Comparison of ENCODE assay signal across 22 cellular contexts in genomic region chr11:67543585-67543984, GRCh38. TPM values are rescaled to one million over a fixed set of nuclear protein-coding genes. Genes with fewer than 3 reads are reported as not detected.
DNase-seq lines count a peak whose midpoint lies in the region; ATAC-seq, FAIRE-seq and TF ChIP-seq lines count a peak whose summit lies in the region.
"Had no signal": no experiment of that assay in that cellular context is flagged by ENCODE, and none has a peak within 500 bp of the region (broad histone marks: within the 10 kb centered on the region; RNA-seq: fewer than 3 reads in every experiment).

No MANE protein-coding gene starts in this region.

- TF ChIP-seq CTCF in DND-41 (IDR thresholded peaks at IDR 0.05; ENCODE audit: borderline replicate concordance, extremely low read depth, low read length, poor library complexity, severe bottlenecking) (no peak), H1 (IDR thresholded peaks at IDR 0.05; ENCODE audit: control extremely low read depth in 1 of 3, insufficient read depth in 1 of 3, low read depth in 1 of 3, low read length in 3 of 3) (no peak)

- no peaks in the 10 kb centered on the region for H3K27me3 ChIP-seq in DND-41 (ENCODE audit: insufficient read depth, low read length, poor library complexity)
- no peaks in the 10 kb centered on the region for H3K27me3 ChIP-seq in NT2/D1 (ENCODE audit: insufficient read depth, insufficient read length)
- no peaks in the 10 kb centered on the region; a peak in 1 of 7 replicates for H3K27me3 ChIP-seq in H1 (replicated peaks in 1 of 4; ENCODE audit: control insufficient read depth in 3 of 4, extremely low read depth in 1 of 4, insufficient read depth in 3 of 4, low read length in 3 of 4)
- peaks cover 0 to 10% (median 0%) of the 10 kb centered on the region in 3 experiments for H3K27me3 ChIP-seq in neuronal stem cell (ENCODE audit: control insufficient read depth in 3 of 3, insufficient read depth in 3 of 3, low read depth in 1 of 3, low read length in 3 of 3)
- H3K27me3 ChIP-seq: BE2C had no signal

- no peak overlapping the region for H2BK120ac ChIP-seq in H1 (replicated peaks; ENCODE audit: low read depth, low read length)
- H2BK120ac ChIP-seq in neuronal stem cell (ENCODE audit: low read depth, low read length) = no peak overlapping the region

- no peak overlapping the region for H3K4me2 ChIP-seq in DND-41 (ENCODE audit: insufficient read depth, low read length)
- H3K4me2 ChIP-seq in H1 (ENCODE audit: insufficient read depth in 1 of 2, low read depth in 2 of 2, low read length in 2 of 2) = no peak overlapping the region
- H3K4me2 ChIP-seq in neuronal stem cell (ENCODE audit: insufficient read depth, low read length, poor library complexity, severe bottlenecking) = no peak overlapping the region
- H3K4me2 ChIP-seq: GM23338, KMS-11 had no signal

- no peak for TF ChIP-seq EP300 in H1 (IDR thresholded peaks at IDR 0.05; ENCODE audit: borderline replicate concordance in 1 of 2, low read depth in 2 of 2, low read length in 2 of 2)

- no peak overlapping the region for H4K5ac ChIP-seq in H1 (ENCODE audit: insufficient read length, low read depth, low read length)

- no peak for TF ChIP-seq POLR2A in H1 (IDR thresholded peaks at IDR 0.05; ENCODE audit: control extremely low read depth in 1 of 2, low read depth in 2 of 2, low read length in 2 of 2)

- H2BK15ac ChIP-seq in H1 (ENCODE audit: low read length) = peak overlapping the region; percentile 46; the same call in 1 of the 2 replicates
- H2BK15ac ChIP-seq in neuronal stem cell (ENCODE audit: low read length) = no peak overlapping the region

- H3K9ac ChIP-seq in DND-41 (ENCODE audit: low read depth, low read length) = peak overlapping the region; percentile 40; the same call in 1 of the 2 replicates
- H3K9ac ChIP-seq in NT2/D1 (ENCODE audit: insufficient read length, low read depth) = peak overlapping the region; percentile 11
- H3K9ac ChIP-seq in H1 (replicated peaks in 1 of 4; ENCODE audit: extremely low read depth in 1 of 4, low read depth in 3 of 4, low read length in 3 of 4) = no peak overlapping the region
- H3K9ac ChIP-seq in neuronal stem cell (ENCODE audit: low read depth, low read length, poor library complexity) = no peak overlapping the region
- H3K9ac ChIP-seq: KMS-11 had no signal

- H3K9me3 ChIP-seq in DND-41 (ENCODE audit: insufficient read depth, low read length, severe bottlenecking) = no peaks in the 10 kb centered on the region
- no peaks in the 10 kb centered on the region; the same call in 1 of the 2 replicates for H3K9me3 ChIP-seq in NT2/D1 (ENCODE audit: insufficient read depth, low read length)
- peaks cover 0 to 3% of the 10 kb centered on the region in 2 experiments; a peak in 1 of 4 replicates for H3K9me3 ChIP-seq in H1 (ENCODE audit: insufficient read depth in 2 of 2, low read depth in 1 of 2, low read length in 1 of 2)
- no peaks in the 10 kb centered on the region for H3K9me3 ChIP-seq in neuronal stem cell (replicated peaks in 1 of 2; ENCODE audit: control insufficient read depth in 2 of 2, insufficient read depth in 1 of 2, low read depth in 1 of 2, low read length in 2 of 2)
- H3K9me3 ChIP-seq: BE2C, Caco-2 had no signal

- no peak overlapping the region for H3K14ac ChIP-seq in H1 (ENCODE audit: insufficient read length)
- H3K14ac ChIP-seq in neuronal stem cell (ENCODE audit: low read length) = no peak overlapping the region

- H2AFZ ChIP-seq in DND-41 (ENCODE audit: low read depth, low read length) (no peak overlapping the region), H1 (ENCODE audit: low read length) (no peak overlapping the region), neuronal stem cell (ENCODE audit: low read length) (no peak overlapping the region)

- no peak overlapping the region for H2BK20ac ChIP-seq in H1 (ENCODE audit: low read length)

- TF ChIP-seq RAD21 in H1 (IDR thresholded peaks at IDR 0.05 in 1 of 2, conservative IDR thresholded peaks at IDR 0.05 in 1 of 2; ENCODE audit: low read depth in 2 of 2, low read length in 2 of 2) = no peak

- no peak overlapping the region; the same call in 1 of the 2 replicates for H3K18ac ChIP-seq in H1 (ENCODE audit: extremely low read depth, low read length)
- peak overlapping the region; percentile 20 for H3K18ac ChIP-seq in neuronal stem cell (ENCODE audit: low read length)

- H4K91ac ChIP-seq in H1 (replicated peaks; ENCODE audit: insufficient read length, low read length) = no peak overlapping the region
- no peak overlapping the region for H4K91ac ChIP-seq in neuronal stem cell (ENCODE audit: low read depth, low read length, poor library complexity)

- H4K8ac ChIP-seq in H1 (ENCODE audit: extremely low read depth, insufficient read depth, low read length) (no peak overlapping the region), neuronal stem cell (ENCODE audit: low read depth, low read length) (no peak overlapping the region)

- H3K36me3 ChIP-seq in DND-41 (ENCODE audit: insufficient read depth, low read length) (no peaks in the 10 kb centered on the region), NT2/D1 (ENCODE audit: insufficient read depth, insufficient read length, low read length) (no peaks in the 10 kb centered on the region), H1 (ENCODE audit: control insufficient read depth in 2 of 4, insufficient read depth in 4 of 4, low read length in 3 of 4) (no peaks in the 10 kb centered on the region), neuronal stem cell (replicated peaks in 1 of 2; ENCODE audit: control insufficient read depth in 2 of 2, insufficient read depth in 2 of 2, low read length in 2 of 2) (no peaks in the 10 kb centered on the region)
- H3K36me3 ChIP-seq: BE2C had no signal

- H2BK5ac ChIP-seq in H1 (ENCODE audit: low read depth, low read length) = no peak overlapping the region
- H2BK5ac ChIP-seq in neuronal stem cell (ENCODE audit: low read length) = no peak overlapping the region

- H3K4ac ChIP-seq in H1 (replicated peaks; ENCODE audit: insufficient read length, low read depth, low read length) (peak overlapping the region; percentile 2), neuronal stem cell (ENCODE audit: low read length) (no peak overlapping the region)

- no peak overlapping the region for H3K4me3 ChIP-seq in DND-41 (ENCODE audit: low read depth in 1 of 2, low read length in 2 of 2)
- no peak overlapping the region for H3K4me3 ChIP-seq in NT2/D1 (ENCODE audit: insufficient read length, low read depth)
- no peak overlapping the region for H3K4me3 ChIP-seq in H1 (ENCODE audit: extremely low read depth in 1 of 4, insufficient read depth in 2 of 4, low read depth in 3 of 4, low read length in 4 of 4)
- H3K4me3 ChIP-seq in neuronal stem cell (ENCODE audit: low read length in 2 of 2) = no peak overlapping the region
- H3K4me3 ChIP-seq: GM23338 had no signal

- peaks cover 49% of the 10 kb centered on the region for H3K4me1 ChIP-seq in DND-41 (ENCODE audit: insufficient read depth, low read length)
- peaks cover 9% of the 10 kb centered on the region for H3K4me1 ChIP-seq in NT2/D1 (ENCODE audit: insufficient read depth, insufficient read length)
- peaks cover 0 to 5% (median 0%) of the 10 kb centered on the region in 4 experiments; a peak in 2 of 7 replicates for H3K4me1 ChIP-seq in H1 (replicated peaks in 1 of 4; ENCODE audit: control insufficient read depth in 3 of 4, insufficient read depth in 4 of 4, low read length in 3 of 4)
- peaks cover 0 to 3% of the 10 kb centered on the region in 2 donors for H3K4me1 ChIP-seq in neuronal stem cell (ENCODE audit: control insufficient read depth in 2 of 2, insufficient read depth in 1 of 2, low read depth in 1 of 2, low read length in 2 of 2)
- H3K4me1 ChIP-seq: BE2C had no signal

- POLR2A ChIA-PET in H1 (lab: Charles Lee; ENCODE audit: partially characterized antibody) = interaction anchor here (1.0 to 1.4 kb wide), 2 partner anchors 17 to 77 kb away, joined by 3 read pairs; no protein-coding TSS in a partner anchor

- H3K79me2 ChIP-seq in DND-41 (ENCODE audit: insufficient read depth, low read length) = no peaks in the 10 kb centered on the region
- H3K79me2 ChIP-seq in H1 (ENCODE audit: control insufficient read depth in 1 of 2, insufficient read depth in 2 of 2, low read length in 2 of 2) = no peaks in the 10 kb centered on the region

- no peaks in the 10 kb centered on the region for H3K23me2 ChIP-seq in H1 (ENCODE audit: low read depth, low read length)

- no peak overlapping the region for H3K56ac ChIP-seq in H1 (replicated peaks; ENCODE audit: insufficient read length, low read depth, low read length)

- H3K27ac ChIP-seq in DND-41 (ENCODE audit: low read length) (peak overlapping the region; percentile 92), H1 (ENCODE audit: low read depth, low read length) (no peak overlapping the region), neuronal stem cell (replicated peaks; ENCODE audit: low read length) (no peak overlapping the region)
- H3K27ac ChIP-seq: C4-2B, HL-60, KMS-11 had no signal

- FAIRE-seq in H1 (lab: Jason Lieb, UNC) = no peak
- FAIRE-seq: D721Med, GM12892, GM18507 had no signal

- no peak for ATAC-seq in DND-41 (ENCODE audit: insufficient read depth, low read depth)

- H2AK5ac ChIP-seq in H1 (ENCODE audit: low read depth, low read length) (no peak overlapping the region), neuronal stem cell (ENCODE audit: low read depth, low read length) (no peak overlapping the region)

- DNase-seq in DND-41 (no peak), NT2/D1 (ENCODE audit: low read depth, low spot score) (no peak), H1 (ENCODE audit: low read depth in 1 of 2, low spot score in 2 of 2) (no peak), neuronal stem cell (ENCODE audit: low spot score) (no peak), amygdala (lab: John Stamatoyannopoulos, UW) (no peak), NCI-H1092 treated with DMSO at 0.1 percent for 48 hours (lab: John Stamatoyannopoulos, UW) (no peak), AG08395 (ENCODE audit: low spot score) (no peak)
- DNase-seq: BE2C; Caco-2; CD4-positive, alpha-beta T cell; GDM1 had no signal

- peak overlapping the region; percentile 50; the same call in 1 of the 2 replicates for H2BK12ac ChIP-seq in H1 (ENCODE audit: low read depth, low read length)
- no peak overlapping the region for H2BK12ac ChIP-seq in neuronal stem cell (ENCODE audit: low read length)

- H3K23ac ChIP-seq in H1 (ENCODE audit: insufficient read length) (no peak overlapping the region), neuronal stem cell (ENCODE audit: low read depth, low read length, poor library complexity) (no peak overlapping the region)

- CTCF ChIA-PET in H1 (lab: Charles Lee; ENCODE audit: partially characterized antibody) = interaction anchor here (2.3 to 3.3 kb wide), 3 partner anchors 10 to 71 kb away, joined by 6 to 11 read pairs (median 10); no protein-coding TSS in a partner anchor

- H3K79me1 ChIP-seq in H1 (ENCODE audit: low read depth, low read length) (no peaks in the 10 kb centered on the region), neuronal stem cell (ENCODE audit: low read depth, low read length) (no peaks in the 10 kb centered on the region)

- H4K20me1 ChIP-seq in DND-41 (ENCODE audit: insufficient read depth, low read length) (no peaks in the 10 kb centered on the region), H1 (replicated peaks in 1 of 2; ENCODE audit: control insufficient read depth in 1 of 2, insufficient read depth in 2 of 2, low read length in 2 of 2) (no peaks in the 10 kb centered on the region)

- WGBS in H1 (ENCODE audit: extremely low coverage in 1 of 2, insufficient coverage in 1 of 2, insufficient read length in 1 of 2, insufficient replicate concordance in 2 of 2, low coverage in 1 of 2, low lambda C conversion rate in 2 of 2, missing lambda C conversion rate in 1 of 2), 2 experiments = 93% methylated on average over 2 of the region's 2 CpGs; no CpG with 5 or more reads in 1 of the 2 experiments
- no CpG with 5 or more reads among the region's 2 CpGs for WGBS in neuronal stem cell (ENCODE audit: extremely low coverage in 2 of 2, insufficient read length in 2 of 2, insufficient replicate concordance in 1 of 2), 2 donors

RNA-seq across cellular contexts. Expression of gene CABP2, which starts 20.3 kb away (rescaled TPM):
- total RNA-seq in H1 (2021; fragmentation: NEBNext Ultra II Directional; extraction: Animal tissue kit (Norgen Biotek cat#: 25700)) = not detected in 2 replicates
- polyA plus RNA-seq in H1 (2011; rRNA removed) = not detected in 2 replicates
- polyA plus RNA-seq in H1 (2011; cell fraction: cytosol; rRNA removed) = not detected
- polyA plus RNA-seq in H1 (2011; cell fraction: nucleus; rRNA removed) = not detected
- not detected in 4 replicates for polyA plus RNA-seq in H1 (2012, experiment 1 of 2)
- polyA plus RNA-seq in H1 (2012, experiment 2 of 2) = not detected
- polyA plus RNA-seq in H1 (2013, experiment 1 of 2) = not detected
- polyA plus RNA-seq in H1 (2013, experiment 2 of 2) = not detected
- polyA minus RNA-seq in H1 (2011; rRNA and poly(A)+ RNA removed) = not detected in 2 replicates
- not detected for polyA minus RNA-seq in H1 (2011; cell fraction: cytosol; rRNA and poly(A)+ RNA removed)
- polyA minus RNA-seq in H1 (2011; cell fraction: nucleus; rRNA and poly(A)+ RNA removed) = not detected
- polyA plus RNA-seq in neuronal stem cell (2013, experiment 1 of 2) = not detected
- polyA plus RNA-seq in neuronal stem cell (2013, experiment 2 of 2) = not detected
- total RNA-seq: A172; Caco-2; CD4-positive, alpha-beta T cell; Daoy; GM23338; H9; HT1080 had no signal
- polyA plus RNA-seq: GM23338 had no signal

RNA-seq across cellular contexts. Expression of gene CDK2AP2, which starts 35.6 kb away (rescaled TPM):
- 47.3 and 49.6 TPM in 2 replicates for total RNA-seq in H1 (2021; fragmentation: NEBNext Ultra II Directional; extraction: Animal tissue kit (Norgen Biotek cat#: 25700))
- 65.1 and 89.6 TPM in 2 replicates for polyA plus RNA-seq in H1 (2011; rRNA removed)
- polyA plus RNA-seq in H1 (2011; cell fraction: cytosol; rRNA removed) = 33.8 TPM
- 39.1 TPM for polyA plus RNA-seq in H1 (2011; cell fraction: nucleus; rRNA removed)
- 37.4 to 52.9 TPM (median 45.6 TPM) in 4 replicates for polyA plus RNA-seq in H1 (2012, experiment 1 of 2)
- polyA plus RNA-seq in H1 (2012, experiment 2 of 2) = 65.6 TPM
- 35.4 TPM for polyA plus RNA-seq in H1 (2013, experiment 1 of 2)
- polyA plus RNA-seq in H1 (2013, experiment 2 of 2) = 38.4 TPM
- polyA minus RNA-seq in H1 (2011; rRNA and poly(A)+ RNA removed) = 12.5 and 16.2 TPM in 2 replicates
- polyA minus RNA-seq in H1 (2011; cell fraction: cytosol; rRNA and poly(A)+ RNA removed) = 28.0 TPM
- polyA minus RNA-seq in H1 (2011; cell fraction: nucleus; rRNA and poly(A)+ RNA removed) = 25.7 TPM
- polyA plus RNA-seq in neuronal stem cell (2013, experiment 1 of 2) = 32.9 TPM
- 30.1 TPM for polyA plus RNA-seq in neuronal stem cell (2013, experiment 2 of 2)

RNA-seq across cellular contexts. Expression of gene PITPNM1, which starts 38.4 kb away (rescaled TPM):
- 52.7 and 55.0 TPM in 2 replicates for total RNA-seq in H1 (2021; fragmentation: NEBNext Ultra II Directional; extraction: Animal tissue kit (Norgen Biotek cat#: 25700))
- polyA plus RNA-seq in H1 (2011; rRNA removed) = 27.2 and 45.1 TPM in 2 replicates
- polyA plus RNA-seq in H1 (2011; cell fraction: cytosol; rRNA removed) = 26.4 TPM
- polyA plus RNA-seq in H1 (2011; cell fraction: nucleus; rRNA removed) = 74.8 TPM
- 24.2 to 30.4 TPM (median 27.3 TPM) in 4 replicates for polyA plus RNA-seq in H1 (2012, experiment 1 of 2)
- polyA plus RNA-seq in H1 (2012, experiment 2 of 2) = 25.8 TPM
- polyA plus RNA-seq in H1 (2013, experiment 1 of 2) = 28.4 TPM
- 28.5 TPM for polyA plus RNA-seq in H1 (2013, experiment 2 of 2)
- 14.8 and 18.7 TPM in 2 replicates for polyA minus RNA-seq in H1 (2011; rRNA and poly(A)+ RNA removed)
- polyA minus RNA-seq in H1 (2011; cell fraction: cytosol; rRNA and poly(A)+ RNA removed) = 32.3 TPM
- 30.9 TPM for polyA minus RNA-seq in H1 (2011; cell fraction: nucleus; rRNA and poly(A)+ RNA removed)
- 54.3 TPM for polyA plus RNA-seq in neuronal stem cell (2013, experiment 1 of 2)
- polyA plus RNA-seq in neuronal stem cell (2013, experiment 2 of 2) = 53.2 TPM

RNA-seq across cellular contexts. Expression of gene GSTP1, which starts 40.0 kb away (rescaled TPM):
- total RNA-seq in H1 (2021; fragmentation: NEBNext Ultra II Directional; extraction: Animal tissue kit (Norgen Biotek cat#: 25700)) = 1,454 and 1,516 TPM in 2 replicates
- polyA plus RNA-seq in H1 (2011; rRNA removed) = 3,329 and 3,697 TPM in 2 replicates
- 2,378 TPM for polyA plus RNA-seq in H1 (2011; cell fraction: cytosol; rRNA removed)
- polyA plus RNA-seq in H1 (2011; cell fraction: nucleus; rRNA removed) = 2,569 TPM
- 1,993 to 2,737 TPM (median 2,451 TPM) in 4 replicates for polyA plus RNA-seq in H1 (2012, experiment 1 of 2)
- polyA plus RNA-seq in H1 (2012, experiment 2 of 2) = 3,069 TPM
- 1,370 TPM for polyA plus RNA-seq in H1 (2013, experiment 1 of 2)
- polyA plus RNA-seq in H1 (2013, experiment 2 of 2) = 1,386 TPM
- 842 and 1,024 TPM in 2 replicates for polyA minus RNA-seq in H1 (2011; rRNA and poly(A)+ RNA removed)
- 714 TPM for polyA minus RNA-seq in H1 (2011; cell fraction: cytosol; rRNA and poly(A)+ RNA removed)
- 749 TPM for polyA minus RNA-seq in H1 (2011; cell fraction: nucleus; rRNA and poly(A)+ RNA removed)
- 927 TPM for polyA plus RNA-seq in neuronal stem cell (2013, experiment 1 of 2)
- polyA plus RNA-seq in neuronal stem cell (2013, experiment 2 of 2) = 915 TPM

Comparison
In these comparisons a context has a peak if more than half of its experiments do, and no peak if none do; other contexts are left out.
1. H3K9ac ChIP-seq: peak in DND-41 (single experiment) and NT2/D1 (single experiment); none in H1 (0 of 4) and neuronal stem cell (single experiment).